ENCODE assay signal across 8 cellular contexts in genomic region chr19:51784922-51785690, GRCh38. TPM values are rescaled to one million over a fixed set of nuclear protein-coding genes. Genes with fewer than 3 reads are reported as not detected.
A peak's percentile ranks its signal among the peaks of the same experiment; 100 is the strongest.
DNase-seq lines count a peak whose midpoint lies in the region; ATAC-seq and TF ChIP-seq lines count a peak whose summit lies in the region.

No MANE protein-coding gene starts in this region.

- H3K4me3 Mint-ChIP-seq in HFFc6: no peak overlapping the region

- no peaks in the 10 kb centered on the region for H3K36me3 ChIP-seq in heart left ventricle

- no peak for TF ChIP-seq POLR2A in heart left ventricle (IDR thresholded peaks at IDR 0.05)

- peaks cover 7% of the 10 kb centered on the region for H3K27me3 Mint-ChIP-seq in HFFc6 (ENCODE audit: insufficient read depth)

- H3K27me3 ChIP-seq in heart left ventricle: no peaks in the 10 kb centered on the region

- H3K27ac ChIP-seq in heart left ventricle: peak overlapping the region in 9 of 12 donors; percentile 9 to 87 (median 49)

- intact Hi-C loops in heart left ventricle (cut with DNase I): loop anchor here in 1 of 10 donors (10.0 kb wide), 1 partner anchor 310 kb away; the partner anchor contains the start of gene CEACAM18

- H3K36me3 Mint-ChIP-seq in HFFc6 (ENCODE audit: low read depth): no peaks in the 10 kb centered on the region

- no peak overlapping the region for H3K4me3 ChIP-seq in heart left ventricle

- H3K4me1 ChIP-seq in heart left ventricle: peaks cover 0 to 71% (median 5%) of the 10 kb centered on the region in 12 donors

- H3K27ac Mint-ChIP-seq in HFFc6: no peak overlapping the region

- ATAC-seq in heart left ventricle (peak; percentile 44 to 91 (median 86)), GM19351 (IDR thresholded peaks at IDR 0.05; ENCODE audit: unreplicated experiment) (no peak), HG03095 (IDR thresholded peaks at IDR 0.05; ENCODE audit: unreplicated experiment) (no peak)

- 0 out of 2 replicates have a peak, but pooled peaks cover 3% of the 10 kb centered on the region for H3K9me3 Mint-ChIP-seq in HFFc6

- WGBS in heart left ventricle, 4 donors: 65 to 83% (median 73%) methylated on average over 6 of the region's 6 CpGs

- no peak for TF ChIP-seq CTCF in HFFc6 (IDR thresholded peaks at IDR 0.05)
- TF ChIP-seq CTCF in heart left ventricle (IDR thresholded peaks at IDR 0.05): no peak

- peaks cover 22% of the 10 kb centered on the region for H3K4me1 Mint-ChIP-seq in HFFc6 (ENCODE audit: low read depth)

- no peaks in the 10 kb centered on the region for H3K9me3 ChIP-seq in heart left ventricle

- peak; percentile 80 for DNase-seq in HFFc6
- DNase-seq in activated CD4-positive, alpha-beta T cell treated with anti-CD3 and anti-CD28 coated beads for 48 hours: peak; percentile 74
- peak; percentile 62 to 82 (median 69) for DNase-seq in heart left ventricle
- peak; percentile 22 to 55 (median 43) for DNase-seq in stimulated activated CD4-positive, alpha-beta T cell treated with anti-CD3 and anti-CD28 coated beads, TNF-alpha, amount 100 ng/mL, for 24 hours (ENCODE audit: low read depth in 3 of 3)
- DNase-seq in GDM1 (lab: John Stamatoyannopoulos, UW): no peak
- DNase-seq in epidermal melanocyte (ENCODE audit: insufficient read length, low spot score): no peak

RNA-seq across cellular contexts. Expression of gene FPR3, which starts 9.9 kb away (rescaled TPM):
- total RNA-seq in HFFc6 (2021; fragmentation: NEBNext Ultra II Directional; extraction: Animal tissue kit (Norgen Biotek cat#: 25700)): not detected
- total RNA-seq in heart left ventricle: 10 to 100 TPM in 2 of 9 donors, 1 to 10 TPM in 7; 1.8 to 35.5 (median 3.1) TPM
- polyA plus RNA-seq in heart left ventricle: 1 to 10 TPM in 1 of 2 donors, under 1 TPM in 1; 0.38 to 2.4 TPM

RNA-seq across cellular contexts. Expression of gene FPR2, which starts 24.1 kb away (rescaled TPM):
- total RNA-seq in HFFc6 (2021; fragmentation: NEBNext Ultra II Directional; extraction: Animal tissue kit (Norgen Biotek cat#: 25700)): not detected
- total RNA-seq in heart left ventricle: 10 to 100 TPM in 1 of 9 donors, 1 to 10 TPM in 2, under 1 TPM in 5, not detected in 1; 0.24 to 11.1 (median 0.80) TPM
- polyA plus RNA-seq in heart left ventricle: 1 to 10 TPM in 1 of 2 donors, under 1 TPM in 1; 0.11 to 1.1 TPM

RNA-seq across cellular contexts. Expression of gene FPR1, which starts 33.4 kb away (rescaled TPM):
- under 1 TPM in 5 of 6 experiments, not detected in 1; 0.26 to 0.53 (median 0.34) TPM for total RNA-seq in HFFc6 (2021; fragmentation: NEBNext Ultra II Directional; extraction: Animal tissue kit (Norgen Biotek cat#: 25700))
- total RNA-seq in heart left ventricle: 10 to 100 TPM in 2 of 9 donors, 1 to 10 TPM in 7; 1.8 to 39.4 (median 4.7) TPM
- 1 to 10 TPM in 1 of 2 donors, under 1 TPM in 1; 0.15 to 4.8 TPM for polyA plus RNA-seq in heart left ventricle

Comparison
In these comparisons a context has a peak if more than half of its experiments do, and no peak if none do; other contexts are left out.
1. DNase-seq: peak in HFFc6 (single experiment), activated CD4-positive, alpha-beta T cell treated with anti-CD3 and anti-CD28 coated beads for 48 hours (single experiment), heart left ventricle (5 of 5) and stimulated activated CD4-positive, alpha-beta T cell treated with anti-CD3 and anti-CD28 coated beads, TNF-alpha, amount 100 ng/mL, for 24 hours (3 of 3); none in GDM1 (single experiment) and epidermal melanocyte (single experiment).
2. ATAC-seq: peak in heart left ventricle (4 of 4); none in GM19351 (single experiment) and HG03095 (single experiment).